Comparison of ENCODE assay signal across 26 cellular contexts in the genomic region with DNA sequence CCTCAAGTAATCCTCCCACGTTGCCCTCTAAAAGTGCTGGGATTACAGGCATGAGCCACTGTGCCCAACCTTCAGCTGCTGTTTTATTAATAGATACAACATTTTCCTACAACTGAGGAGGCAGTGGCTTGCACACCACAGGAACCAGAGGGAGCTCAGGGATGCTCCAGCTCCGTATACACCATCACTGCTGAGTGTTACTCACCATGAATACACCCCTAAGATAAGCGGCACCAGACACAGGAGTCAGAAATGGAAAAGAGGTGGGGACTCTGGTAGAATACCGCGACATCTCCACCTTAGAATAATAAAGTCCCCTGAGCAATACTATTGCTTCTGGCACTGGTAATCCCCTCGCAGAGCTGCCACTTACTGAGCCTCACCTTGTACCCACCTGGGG.
"Had no signal": no experiment of that assay in that cellular context is flagged by ENCODE, and none has a peak within 500 bp of the region (broad histone marks: within the 10 kb centered on the region; RNA-seq: fewer than 3 reads in every experiment).

No MANE protein-coding gene starts in this region.

- H3K27ac Mint-ChIP-seq: activated CD4-positive, alpha-beta T cell treated with anti-CD3 and anti-CD28 coated beads for 36 hours; activated naive CD8-positive, alpha-beta T cell; activated T-cell treated with anti-CD3 and anti-CD28 coated beads, Interleukin-2, amount 50 U/mL, for 24 hours; activated T-helper 17 cell treated with anti-CD3 and anti-CD28 coated beads, Interleukin-2, amount 50 U/mL, for 72 hours; immature natural killer cell; stimulated activated naive B cell treated with anti-CD40 and anti-IgM and Interleukin-4, amounts not matched to agents 10 μg/mL and 1 μg/mL and 100 μg/mL, for 72 hours had no signal

- H3K27me3 ChIP-seq: adrenal gland, hepatocyte, right lobe of liver, upper lobe of right lung had no signal

- H3K4me1 Mint-ChIP-seq: activated CD4-positive, alpha-beta T cell treated with anti-CD3 and anti-CD28 coated beads for 36 hours; activated T-helper 17 cell treated with anti-CD3 and anti-CD28 coated beads, Interleukin-2, amount 50 U/mL, for 72 hours; immature natural killer cell had no signal

- H2AFZ ChIP-seq: hepatocyte had no signal

- H3K4me3 ChIP-seq: adrenal gland, coronary artery, hepatocyte, right lobe of liver, smooth muscle cell, upper lobe of right lung had no signal

- H3K36me3 ChIP-seq: adrenal gland, upper lobe of right lung had no signal

- H3K4me2 ChIP-seq: hepatocyte, smooth muscle cell had no signal

- FAIRE-seq: bronchial epithelial cell had no signal

- ATAC-seq: activated CD4-positive, alpha-beta T cell treated with anti-CD3 and anti-CD28 coated beads for 36 hours; activated T-helper 17 cell treated with anti-CD3 and anti-CD28 coated beads, Interleukin-2, amount 50 U/mL, for 72 hours; left lobe of liver; right lobe of liver; stimulated activated naive B cell treated with anti-CD40 and anti-IgM and Interleukin-4, amounts not matched to agents 10 μg/mL and 1 μg/mL and 100 μg/mL, for 72 hours had no signal

- H3K36me3 Mint-ChIP-seq: activated naive CD8-positive, alpha-beta T cell; immature natural killer cell; mesothelial cell of epicardium; stimulated activated naive B cell treated with anti-CD40 and anti-IgM and Interleukin-4, amounts not matched to agents 10 μg/mL and 1 μg/mL and 100 μg/mL, for 72 hours had no signal

- H3K9me3 ChIP-seq: adrenal gland, right lobe of liver, upper lobe of right lung had no signal

- H3K9me3 Mint-ChIP-seq: activated T-cell treated with anti-CD3 and anti-CD28 coated beads, Interleukin-2, amount 50 U/mL, for 24 hours; activated T-helper 17 cell treated with anti-CD3 and anti-CD28 coated beads, Interleukin-2, amount 50 U/mL, for 72 hours; immature natural killer cell; mesothelial cell of epicardium; stimulated activated naive B cell treated with anti-CD40 and anti-IgM and Interleukin-4, amounts not matched to agents 10 μg/mL and 1 μg/mL and 100 μg/mL, for 72 hours; WTC11 had no signal

- H3K4me1 ChIP-seq: parathyroid adenoma had no signal

- H3K9ac ChIP-seq: parathyroid adenoma had no signal

- H3K27ac ChIP-seq: adrenal gland, hepatocyte, parathyroid adenoma, right lobe of liver, upper lobe of right lung had no signal

- H3K4me3 Mint-ChIP-seq: activated CD4-positive, alpha-beta T cell treated with anti-CD3 and anti-CD28 coated beads for 36 hours; activated naive CD8-positive, alpha-beta T cell; activated T-cell treated with anti-CD3 and anti-CD28 coated beads, Interleukin-2, amount 50 U/mL, for 24 hours; activated T-helper 17 cell treated with anti-CD3 and anti-CD28 coated beads, Interleukin-2, amount 50 U/mL, for 72 hours; immature natural killer cell; mesothelial cell of epicardium; stimulated activated naive B cell treated with anti-CD40 and anti-IgM and Interleukin-4, amounts not matched to agents 10 μg/mL and 1 μg/mL and 100 μg/mL, for 72 hours; WTC11 had no signal

- H3K79me2 ChIP-seq: hepatocyte, parathyroid adenoma had no signal

- DNase-seq: activated CD4-positive, alpha-beta T cell treated with anti-CD3 and anti-CD28 coated beads for 36 hours; activated CD4-positive, alpha-beta T cell treated with anti-CD3 and anti-CD28 coated beads, Interleukin-2, amount 50 U/mL, for 4 hours; activated CD8-positive, alpha-beta memory T cell treated with anti-CD3 and anti-CD28 coated beads for 24 hours; activated CD8-positive, alpha-beta memory T cell treated with anti-CD3 and anti-CD28 coated beads, Interleukin-2, amount 50 U/mL, for 4 hours; activated T-cell treated with anti-CD3 and anti-CD28 coated beads, Interleukin-2, amount 50 U/mL, for 24 hours; adrenal gland; cerebellar nuclear complex; immature natural killer cell; mammary epithelial cell; right lobe of liver; stimulated activated CD4-positive, alpha-beta T cell treated with anti-CD3 and anti-CD28 coated beads, Interleukin-15, amount 100 ng/mL, for 24 hours; stimulated activated CD8-positive, alpha-beta memory T cell treated with anti-CD3 and anti-CD28 coated beads, Interleukin-4, amount 100 ng/mL, for 48 hours; stimulated activated naive B cell treated with anti-CD40 and anti-IgM and Interleukin-4, amounts not matched to agents 10 μg/mL and 1 μg/mL and 100 μg/mL, for 72 hours; T-helper 1 cell; T-helper 9 cell; upper lobe of right lung had no signal

- H3K27me3 Mint-ChIP-seq: stimulated activated naive B cell treated with anti-CD40 and anti-IgM and Interleukin-4, amounts not matched to agents 10 μg/mL and 1 μg/mL and 100 μg/mL, for 72 hours had no signal
